Comparison of ENCODE assay signal across 1 cellular context in the genomic region with DNA sequence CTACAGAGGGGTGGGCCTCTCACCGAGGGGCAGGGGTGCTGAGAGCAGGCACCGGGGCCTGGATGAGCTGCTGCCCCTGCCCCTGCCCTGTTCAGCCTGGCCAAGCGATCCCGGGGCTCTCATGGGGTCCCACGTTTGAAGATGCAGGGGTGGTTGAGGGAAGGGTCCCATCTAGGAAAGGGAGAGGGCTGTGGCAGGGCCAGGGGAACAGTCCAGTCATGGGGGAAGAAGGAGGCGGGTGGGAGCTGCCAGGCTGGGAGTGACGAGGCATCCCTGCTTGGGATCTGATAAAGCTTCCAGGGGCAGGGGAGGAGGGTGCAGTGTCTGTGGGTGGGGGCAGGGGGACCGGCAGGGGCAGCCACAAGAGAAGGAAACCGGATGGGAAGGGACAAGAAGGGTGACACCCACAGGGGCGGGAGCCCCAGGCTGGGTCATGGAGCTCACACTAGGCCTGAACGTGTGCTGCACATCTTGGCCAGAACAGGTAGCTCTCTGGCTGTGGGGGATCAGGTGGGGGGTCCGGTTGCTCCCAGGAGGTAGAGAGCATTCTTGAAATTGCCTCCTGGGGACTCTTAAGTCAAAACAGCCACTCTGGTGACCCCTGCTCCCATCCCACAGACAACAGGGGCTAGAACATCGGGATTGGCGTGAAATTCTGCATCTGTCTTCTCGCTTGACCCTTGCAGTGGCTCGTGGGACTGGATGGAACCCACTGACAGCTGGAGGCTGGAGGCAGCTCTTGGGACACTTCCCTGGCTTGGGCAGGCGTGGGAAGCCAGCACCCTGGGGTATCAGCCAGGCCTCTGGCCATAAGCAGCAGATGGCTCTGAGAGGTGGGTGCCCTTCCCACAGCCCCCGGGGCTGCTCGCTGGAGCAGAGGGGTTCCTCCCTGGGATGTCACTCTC.
A peak's percentile ranks its signal among the peaks of the same experiment; 100 is the strongest.
TF ChIP-seq lines count a peak whose summit lies in the region.

No MANE protein-coding gene starts in this region.

TF ChIP-seq in K562, 482 proteins besides CTCF, POLR2A, EP300 and RAD21 (continued from another document and continues in another):
- TF ChIP-seq, protein P1, sequence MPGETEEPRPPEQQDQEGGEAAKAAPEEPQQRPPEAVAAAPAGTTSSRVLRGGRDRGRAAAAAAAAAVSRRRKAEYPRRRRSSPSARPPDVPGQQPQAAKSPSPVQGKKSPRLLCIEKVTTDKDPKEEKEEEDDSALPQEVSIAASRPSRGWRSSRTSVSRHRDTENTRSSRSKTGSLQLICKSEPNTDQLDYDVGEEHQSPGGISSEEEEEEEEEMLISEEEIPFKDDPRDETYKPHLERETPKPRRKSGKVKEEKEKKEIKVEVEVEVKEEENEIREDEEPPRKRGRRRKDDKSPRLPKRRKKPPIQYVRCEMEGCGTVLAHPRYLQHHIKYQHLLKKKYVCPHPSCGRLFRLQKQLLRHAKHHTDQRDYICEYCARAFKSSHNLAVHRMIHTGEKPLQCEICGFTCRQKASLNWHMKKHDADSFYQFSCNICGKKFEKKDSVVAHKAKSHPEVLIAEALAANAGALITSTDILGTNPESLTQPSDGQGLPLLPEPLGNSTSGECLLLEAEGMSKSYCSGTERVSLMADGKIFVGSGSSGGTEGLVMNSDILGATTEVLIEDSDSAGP (CRISPR knock-in tag; IDR thresholded peaks at IDR 0.05), result no peak
- TF ChIP-seq, protein P2, sequence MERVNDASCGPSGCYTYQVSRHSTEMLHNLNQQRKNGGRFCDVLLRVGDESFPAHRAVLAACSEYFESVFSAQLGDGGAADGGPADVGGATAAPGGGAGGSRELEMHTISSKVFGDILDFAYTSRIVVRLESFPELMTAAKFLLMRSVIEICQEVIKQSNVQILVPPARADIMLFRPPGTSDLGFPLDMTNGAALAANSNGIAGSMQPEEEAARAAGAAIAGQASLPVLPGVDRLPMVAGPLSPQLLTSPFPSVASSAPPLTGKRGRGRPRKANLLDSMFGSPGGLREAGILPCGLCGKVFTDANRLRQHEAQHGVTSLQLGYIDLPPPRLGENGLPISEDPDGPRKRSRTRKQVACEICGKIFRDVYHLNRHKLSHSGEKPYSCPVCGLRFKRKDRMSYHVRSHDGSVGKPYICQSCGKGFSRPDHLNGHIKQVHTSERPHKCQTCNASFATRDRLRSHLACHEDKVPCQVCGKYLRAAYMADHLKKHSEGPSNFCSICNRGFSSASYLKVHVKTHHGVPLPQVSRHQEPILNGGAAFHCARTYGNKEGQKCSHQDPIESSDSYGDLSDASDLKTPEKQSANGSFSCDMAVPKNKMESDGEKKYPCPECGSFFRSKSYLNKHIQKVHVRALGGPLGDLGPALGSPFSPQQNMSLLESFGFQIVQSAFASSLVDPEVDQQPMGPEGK (CRISPR knock-in tag; IDR thresholded peaks at IDR 0.05; ENCODE audit: borderline replicate concordance), result no peak
- TF ChIP-seq NR2C2 (CRISPR knock-in tag; IDR thresholded peaks at IDR 0.05) (no peak), NR2C2 (tag; IDR thresholded peaks at IDR 0.05) (peak; percentile 11; the same call in 1 of the 2 replicates), HIVEP1 (CRISPR knock-in tag; IDR thresholded peaks at IDR 0.05) (no peak), ZNF384 (IDR thresholded peaks at IDR 0.05; ENCODE audit: low read depth, low read length) (no peak), SMC3 (conservative IDR thresholded peaks at IDR 0.05; ENCODE audit: insufficient read depth, low read depth, low read length) (no peak), ZNF316 (IDR thresholded peaks at IDR 0.05) (peak; percentile 65; the same call in 1 of the 2 replicates), GABPB1 (CRISPR knock-in tag; IDR thresholded peaks at IDR 0.05) (peak; percentile 28; the same call in 1 of the 2 replicates), ESRRB (CRISPR knock-in tag; IDR thresholded peaks at IDR 0.05; ENCODE audit: borderline replicate concordance) (no peak), MAFF (IDR thresholded peaks at IDR 0.05; ENCODE audit: low read length) (no peak), IRF2 (CRISPR knock-in tag; IDR thresholded peaks at IDR 0.05) (no peak), PURB (CRISPR knock-in tag; IDR thresholded peaks at IDR 0.05; ENCODE audit: low read depth) (no peak), KAT8 (IDR thresholded peaks at IDR 0.05; ENCODE audit: low read depth) (no peak), ASH1L (IDR thresholded peaks at IDR 0.05; ENCODE audit: borderline replicate concordance, low read depth, partially characterized antibody) (no peak), ZFP36 (IDR thresholded peaks at IDR 0.05; ENCODE audit: low read depth, low read length, partially characterized antibody) (no peak), ZFP30 (CRISPR knock-in tag; IDR thresholded peaks at IDR 0.05; ENCODE audit: borderline replicate concordance) (no peak), KHSRP (IDR thresholded peaks at IDR 0.05) (no peak), ZNF175 (CRISPR knock-in tag; IDR thresholded peaks at IDR 0.05; ENCODE audit: low read depth) (no peak), CHD1 (IDR thresholded peaks at IDR 0.05; ENCODE audit: low read length) (no peak), ZKSCAN3 (CRISPR knock-in tag; IDR thresholded peaks at IDR 0.05) (no peak), BRD9 (IDR thresholded peaks at IDR 0.05; ENCODE audit: low read depth, partially characterized antibody) (no peak), ARNT (IDR thresholded peaks at IDR 0.05) (peak in 1 of 2 experiments; percentile 44; a peak in 1 of 4 replicates), SPI1 (IDR thresholded peaks at IDR 0.05; ENCODE audit: borderline replicate concordance, low read depth, low read length) (no peak), ELF2 (CRISPR knock-in tag; IDR thresholded peaks at IDR 0.05) (no peak), SNRNP70 (optimal IDR thresholded peaks at IDR 0.05; ENCODE audit: low read depth, low read length) (no peak), PHB2 (IDR thresholded peaks at IDR 0.05; ENCODE audit: low read depth) (no peak), ARID2 (IDR thresholded peaks at IDR 0.05) (no peak), ZNF134 (CRISPR knock-in tag; conservative IDR thresholded peaks at IDR 0.05) (no peak), MEIS2 (IDR thresholded peaks at IDR 0.05; ENCODE audit: partially characterized antibody) (no peak), MYNN (IDR thresholded peaks at IDR 0.05) (peak; percentile 74; the same call in 1 of the 2 replicates), MYNN (CRISPR knock-in tag; IDR thresholded peaks at IDR 0.05) (no peak), ZNF431 (CRISPR knock-in tag; IDR thresholded peaks at IDR 0.05) (no peak), ZNF589 (CRISPR knock-in tag; IDR thresholded peaks at IDR 0.05; ENCODE audit: low read depth) (no peak), GTF2F1 (IDR thresholded peaks at IDR 0.05; ENCODE audit: low read depth, low read length) (no peak), ZNF197 (CRISPR knock-in tag; IDR thresholded peaks at IDR 0.05; ENCODE audit: low read depth) (no peak)
- TF ChIP-seq, protein P3, sequence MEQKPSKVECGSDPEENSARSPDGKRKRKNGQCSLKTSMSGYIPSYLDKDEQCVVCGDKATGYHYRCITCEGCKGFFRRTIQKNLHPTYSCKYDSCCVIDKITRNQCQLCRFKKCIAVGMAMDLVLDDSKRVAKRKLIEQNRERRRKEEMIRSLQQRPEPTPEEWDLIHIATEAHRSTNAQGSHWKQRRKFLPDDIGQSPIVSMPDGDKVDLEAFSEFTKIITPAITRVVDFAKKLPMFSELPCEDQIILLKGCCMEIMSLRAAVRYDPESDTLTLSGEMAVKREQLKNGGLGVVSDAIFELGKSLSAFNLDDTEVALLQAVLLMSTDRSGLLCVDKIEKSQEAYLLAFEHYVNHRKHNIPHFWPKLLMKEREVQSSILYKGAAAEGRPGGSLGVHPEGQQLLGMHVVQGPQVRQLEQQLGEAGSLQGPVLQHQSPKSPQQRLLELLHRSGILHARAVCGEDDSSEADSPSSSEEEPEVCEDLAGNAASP (IDR thresholded peaks at IDR 0.05), result no peak
- TF ChIP-seq, protein P4, sequence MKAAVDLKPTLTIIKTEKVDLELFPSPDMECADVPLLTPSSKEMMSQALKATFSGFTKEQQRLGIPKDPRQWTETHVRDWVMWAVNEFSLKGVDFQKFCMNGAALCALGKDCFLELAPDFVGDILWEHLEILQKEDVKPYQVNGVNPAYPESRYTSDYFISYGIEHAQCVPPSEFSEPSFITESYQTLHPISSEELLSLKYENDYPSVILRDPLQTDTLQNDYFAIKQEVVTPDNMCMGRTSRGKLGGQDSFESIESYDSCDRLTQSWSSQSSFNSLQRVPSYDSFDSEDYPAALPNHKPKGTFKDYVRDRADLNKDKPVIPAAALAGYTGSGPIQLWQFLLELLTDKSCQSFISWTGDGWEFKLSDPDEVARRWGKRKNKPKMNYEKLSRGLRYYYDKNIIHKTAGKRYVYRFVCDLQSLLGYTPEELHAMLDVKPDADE (conservative IDR thresholded peaks at IDR 0.05; ENCODE audit: control insufficient read depth, low read depth, low read length), result 0 out of 2 replicates have a peak, but pooled peaks have one; percentile 9
- TF ChIP-seq, protein P5, sequence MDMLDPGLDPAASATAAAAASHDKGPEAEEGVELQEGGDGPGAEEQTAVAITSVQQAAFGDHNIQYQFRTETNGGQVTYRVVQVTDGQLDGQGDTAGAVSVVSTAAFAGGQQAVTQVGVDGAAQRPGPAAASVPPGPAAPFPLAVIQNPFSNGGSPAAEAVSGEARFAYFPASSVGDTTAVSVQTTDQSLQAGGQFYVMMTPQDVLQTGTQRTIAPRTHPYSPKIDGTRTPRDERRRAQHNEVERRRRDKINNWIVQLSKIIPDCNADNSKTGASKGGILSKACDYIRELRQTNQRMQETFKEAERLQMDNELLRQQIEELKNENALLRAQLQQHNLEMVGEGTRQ (CRISPR knock-in tag; IDR thresholded peaks at IDR 0.05), result no peak
- TF ChIP-seq, protein P6, sequence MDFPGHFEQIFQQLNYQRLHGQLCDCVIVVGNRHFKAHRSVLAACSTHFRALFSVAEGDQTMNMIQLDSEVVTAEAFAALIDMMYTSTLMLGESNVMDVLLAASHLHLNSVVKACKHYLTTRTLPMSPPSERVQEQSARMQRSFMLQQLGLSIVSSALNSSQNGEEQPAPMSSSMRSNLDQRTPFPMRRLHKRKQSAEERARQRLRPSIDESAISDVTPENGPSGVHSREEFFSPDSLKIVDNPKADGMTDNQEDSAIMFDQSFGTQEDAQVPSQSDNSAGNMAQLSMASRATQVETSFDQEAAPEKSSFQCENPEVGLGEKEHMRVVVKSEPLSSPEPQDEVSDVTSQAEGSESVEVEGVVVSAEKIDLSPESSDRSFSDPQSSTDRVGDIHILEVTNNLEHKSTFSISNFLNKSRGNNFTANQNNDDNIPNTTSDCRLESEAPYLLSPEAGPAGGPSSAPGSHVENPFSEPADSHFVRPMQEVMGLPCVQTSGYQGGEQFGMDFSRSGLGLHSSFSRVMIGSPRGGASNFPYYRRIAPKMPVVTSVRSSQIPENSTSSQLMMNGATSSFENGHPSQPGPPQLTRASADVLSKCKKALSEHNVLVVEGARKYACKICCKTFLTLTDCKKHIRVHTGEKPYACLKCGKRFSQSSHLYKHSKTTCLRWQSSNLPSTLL (IDR thresholded peaks at IDR 0.05), result no peak
- TF ChIP-seq, protein P7, sequence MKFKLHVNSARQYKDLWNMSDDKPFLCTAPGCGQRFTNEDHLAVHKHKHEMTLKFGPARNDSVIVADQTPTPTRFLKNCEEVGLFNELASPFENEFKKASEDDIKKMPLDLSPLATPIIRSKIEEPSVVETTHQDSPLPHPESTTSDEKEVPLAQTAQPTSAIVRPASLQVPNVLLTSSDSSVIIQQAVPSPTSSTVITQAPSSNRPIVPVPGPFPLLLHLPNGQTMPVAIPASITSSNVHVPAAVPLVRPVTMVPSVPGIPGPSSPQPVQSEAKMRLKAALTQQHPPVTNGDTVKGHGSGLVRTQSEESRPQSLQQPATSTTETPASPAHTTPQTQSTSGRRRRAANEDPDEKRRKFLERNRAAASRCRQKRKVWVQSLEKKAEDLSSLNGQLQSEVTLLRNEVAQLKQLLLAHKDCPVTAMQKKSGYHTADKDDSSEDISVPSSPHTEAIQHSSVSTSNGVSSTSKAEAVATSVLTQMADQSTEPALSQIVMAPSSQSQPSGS (CRISPR knock-in tag; IDR thresholded peaks at IDR 0.05), result no peak
- TF ChIP-seq, protein P8, sequence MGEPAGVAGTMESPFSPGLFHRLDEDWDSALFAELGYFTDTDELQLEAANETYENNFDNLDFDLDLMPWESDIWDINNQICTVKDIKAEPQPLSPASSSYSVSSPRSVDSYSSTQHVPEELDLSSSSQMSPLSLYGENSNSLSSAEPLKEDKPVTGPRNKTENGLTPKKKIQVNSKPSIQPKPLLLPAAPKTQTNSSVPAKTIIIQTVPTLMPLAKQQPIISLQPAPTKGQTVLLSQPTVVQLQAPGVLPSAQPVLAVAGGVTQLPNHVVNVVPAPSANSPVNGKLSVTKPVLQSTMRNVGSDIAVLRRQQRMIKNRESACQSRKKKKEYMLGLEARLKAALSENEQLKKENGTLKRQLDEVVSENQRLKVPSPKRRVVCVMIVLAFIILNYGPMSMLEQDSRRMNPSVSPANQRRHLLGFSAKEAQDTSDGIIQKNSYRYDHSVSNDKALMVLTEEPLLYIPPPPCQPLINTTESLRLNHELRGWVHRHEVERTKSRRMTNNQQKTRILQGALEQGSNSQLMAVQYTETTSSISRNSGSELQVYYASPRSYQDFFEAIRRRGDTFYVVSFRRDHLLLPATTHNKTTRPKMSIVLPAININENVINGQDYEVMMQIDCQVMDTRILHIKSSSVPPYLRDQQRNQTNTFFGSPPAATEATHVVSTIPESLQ (CRISPR knock-in tag; IDR thresholded peaks at IDR 0.05), result no peak
- TF ChIP-seq, protein P9, sequence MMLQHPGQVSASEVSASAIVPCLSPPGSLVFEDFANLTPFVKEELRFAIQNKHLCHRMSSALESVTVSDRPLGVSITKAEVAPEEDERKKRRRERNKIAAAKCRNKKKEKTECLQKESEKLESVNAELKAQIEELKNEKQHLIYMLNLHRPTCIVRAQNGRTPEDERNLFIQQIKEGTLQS (IDR thresholded peaks at IDR 0.05), result peak; percentile 52; the same call in 1 of the 2 replicates
- TF ChIP-seq, protein P9 (CRISPR knock-in tag; conservative IDR thresholded peaks at IDR 0.05), result no peak
- TF ChIP-seq, protein P10, sequence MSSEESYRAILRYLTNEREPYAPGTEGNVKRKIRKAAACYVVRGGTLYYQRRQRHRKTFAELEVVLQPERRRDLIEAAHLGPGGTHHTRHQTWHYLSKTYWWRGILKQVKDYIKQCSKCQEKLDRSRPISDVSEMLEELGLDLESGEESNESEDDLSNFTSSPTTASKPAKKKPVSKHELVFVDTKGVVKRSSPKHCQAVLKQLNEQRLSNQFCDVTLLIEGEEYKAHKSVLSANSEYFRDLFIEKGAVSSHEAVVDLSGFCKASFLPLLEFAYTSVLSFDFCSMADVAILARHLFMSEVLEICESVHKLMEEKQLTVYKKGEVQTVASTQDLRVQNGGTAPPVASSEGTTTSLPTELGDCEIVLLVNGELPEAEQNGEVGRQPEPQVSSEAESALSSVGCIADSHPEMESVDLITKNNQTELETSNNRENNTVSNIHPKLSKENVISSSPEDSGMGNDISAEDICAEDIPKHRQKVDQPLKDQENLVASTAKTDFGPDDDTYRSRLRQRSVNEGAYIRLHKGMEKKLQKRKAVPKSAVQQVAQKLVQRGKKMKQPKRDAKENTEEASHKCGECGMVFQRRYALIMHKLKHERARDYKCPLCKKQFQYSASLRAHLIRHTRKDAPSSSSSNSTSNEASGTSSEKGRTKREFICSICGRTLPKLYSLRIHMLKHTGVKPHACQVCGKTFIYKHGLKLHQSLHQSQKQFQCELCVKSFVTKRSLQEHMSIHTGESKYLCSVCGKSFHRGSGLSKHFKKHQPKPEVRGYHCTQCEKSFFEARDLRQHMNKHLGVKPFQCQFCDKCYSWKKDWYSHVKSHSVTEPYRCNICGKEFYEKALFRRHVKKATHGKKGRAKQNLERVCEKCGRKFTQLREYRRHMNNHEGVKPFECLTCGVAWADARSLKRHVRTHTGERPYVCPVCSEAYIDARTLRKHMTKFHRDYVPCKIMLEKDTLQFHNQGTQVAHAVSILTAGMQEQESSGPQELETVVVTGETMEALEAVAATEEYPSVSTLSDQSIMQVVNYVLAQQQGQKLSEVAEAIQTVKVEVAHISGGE (CRISPR knock-in tag; IDR thresholded peaks at IDR 0.05), result peak in 1 of 3 experiments; percentile 71; a peak in 2 of 6 replicates
